Comparison of ENCODE assay signal across 26 cellular contexts in genomic region chr14:57153286-57153685, GRCh38.
"Had no signal": no experiment of that assay in that cellular context is flagged by ENCODE, and none has a peak within 500 bp of the region (broad histone marks: within the 10 kb centered on the region; RNA-seq: fewer than 3 reads in every experiment).

No MANE protein-coding gene starts in this region.

- DNase-seq: hippocampal formation; kidney; left colon; left lung; lower lobe of right lung; mammary epithelial cell; mesenchymal stem cell; naive thymus-derived CD8-positive, alpha-beta T cell; ovary; retina; right cardiac atrium; small intestine; spleen; stimulated activated CD4-positive, alpha-beta T cell treated with anti-CD3 and anti-CD28 coated beads, Interleukin-4, amount 100 ng/mL, for 24 hours; stimulated activated naive CD8-positive, alpha-beta T cell treated with anti-CD3 and anti-CD28 coated beads, Interleukin-15, Interleukin-2, amounts not matched to agents 100 U/mL and 50 U/mL, for 24 hours; stomach; testis; thyroid gland; transverse colon; upper lobe of right lung had no signal

- H3K27ac Mint-ChIP-seq: naive thymus-derived CD8-positive, alpha-beta T cell; nephron; progenitor cell of endocrine pancreas; stimulated activated memory B cell treated with anti-CD40 and anti-IgM and Interleukin-4, amounts not matched to agents 10 μg/mL and 1 μg/mL and 100 μg/mL, for 72 hours had no signal

- H3K4me1 Mint-ChIP-seq: naive thymus-derived CD8-positive, alpha-beta T cell; nephron; neural crest cell; stimulated activated memory B cell treated with anti-CD40 and anti-IgM and Interleukin-4, amounts not matched to agents 10 μg/mL and 1 μg/mL and 100 μg/mL, for 72 hours had no signal

- H3K9me3 ChIP-seq: left lung, lower lobe of right lung, ovary, spleen, stomach, testis, thyroid gland, transverse colon, upper lobe of right lung had no signal

- H3K36me3 ChIP-seq: left lung, lower lobe of right lung, ovary, spleen, stomach, thyroid gland, transverse colon, upper lobe of right lung had no signal

- H3K27ac ChIP-seq: left lung, lower lobe of right lung, ovary, spleen, stomach, testis, thyroid gland, transverse colon, upper lobe of right lung had no signal

- FAIRE-seq: kidney, small intestine, urothelium cell line had no signal

- H3K27me3 ChIP-seq: left lung, ovary, testis, thyroid gland, transverse colon, upper lobe of right lung had no signal

- H3K9me3 Mint-ChIP-seq: naive thymus-derived CD8-positive, alpha-beta T cell; nephron; neural crest cell; stimulated activated memory B cell treated with anti-CD40 and anti-IgM and Interleukin-4, amounts not matched to agents 10 μg/mL and 1 μg/mL and 100 μg/mL, for 72 hours had no signal

- H3K4me1 ChIP-seq: left lung, lower lobe of right lung, spleen, stomach, testis, thyroid gland, transverse colon, upper lobe of right lung had no signal

- H3K4me3 Mint-ChIP-seq: naive thymus-derived CD8-positive, alpha-beta T cell; nephron; neural crest cell; stimulated activated memory B cell treated with anti-CD40 and anti-IgM and Interleukin-4, amounts not matched to agents 10 μg/mL and 1 μg/mL and 100 μg/mL, for 72 hours had no signal

- H3K36me3 Mint-ChIP-seq: naive thymus-derived CD8-positive, alpha-beta T cell; stimulated activated memory B cell treated with anti-CD40 and anti-IgM and Interleukin-4, amounts not matched to agents 10 μg/mL and 1 μg/mL and 100 μg/mL, for 72 hours had no signal

- H3K4me3 ChIP-seq: left lung, lower lobe of right lung, ovary, spleen, stomach, testis, thyroid gland, transverse colon, upper lobe of right lung had no signal

- ATAC-seq: left colon; left lung; lower lobe of right lung; naive thymus-derived CD8-positive, alpha-beta T cell; right cardiac atrium; sciatic nerve; stimulated activated memory B cell treated with anti-CD40 and anti-IgM and Interleukin-4, amounts not matched to agents 10 μg/mL and 1 μg/mL and 100 μg/mL, for 72 hours; stimulated activated naive CD8-positive, alpha-beta T cell treated with anti-CD3 and anti-CD28 coated beads, Interleukin-15, Interleukin-2, amounts not matched to agents 100 U/mL and 50 U/mL, for 24 hours; upper lobe of right lung had no signal
